18 cellular contexts compared by ENCODE assay signal in the genomic region with DNA sequence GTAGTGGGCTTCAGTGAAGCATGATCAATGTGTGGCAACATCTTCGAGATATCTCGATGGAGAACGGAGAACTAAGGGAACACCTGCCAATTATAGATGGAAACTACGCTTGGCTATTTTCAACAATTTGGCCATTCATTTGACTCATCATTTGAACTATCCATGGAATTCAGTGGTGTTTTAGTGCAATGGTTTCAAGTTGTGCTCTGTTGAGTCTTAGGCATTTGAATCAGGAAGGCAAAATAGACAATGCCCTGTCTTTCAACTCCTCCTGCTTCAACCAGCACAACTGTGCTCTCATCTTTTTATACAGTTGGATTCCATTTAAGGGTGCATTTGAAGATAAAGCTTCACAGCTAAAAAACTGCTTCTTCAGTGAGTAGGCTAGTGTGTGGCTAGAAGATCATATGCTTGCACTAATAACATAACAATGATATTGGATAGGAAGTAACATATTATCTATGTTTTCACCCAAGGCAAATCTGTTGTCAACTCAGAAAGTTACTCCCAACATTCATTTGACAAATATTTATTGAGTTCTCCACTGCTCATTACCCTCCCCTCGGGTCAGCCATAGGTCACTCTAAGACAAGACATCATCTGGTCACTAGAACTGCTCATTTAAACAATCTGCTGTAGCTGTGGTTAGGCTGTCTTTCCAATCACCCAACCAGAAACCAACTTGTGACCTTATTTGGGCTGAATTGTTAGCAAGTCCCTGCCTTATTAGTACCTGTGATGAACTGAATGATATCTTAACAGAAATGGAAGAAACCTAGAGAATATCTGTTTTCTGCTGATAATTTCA.
DNase-seq lines count a peak whose midpoint lies in the region; ATAC-seq, FAIRE-seq and TF ChIP-seq lines count a peak whose summit lies in the region.
"Had no signal": no experiment of that assay in that cellular context is flagged by ENCODE, and none has a peak within 500 bp of the region (broad histone marks: within the 10 kb centered on the region; RNA-seq: fewer than 3 reads in every experiment).

No MANE protein-coding gene starts in this region.

- in situ Hi-C loops in GM12878 (cut with MboI) = no loop called here

- no peaks in the 10 kb centered on the region for H3K36me3 Mint-ChIP-seq in activated CD4-positive, alpha-beta T cell treated with anti-CD3 and anti-CD28 coated beads for 36 hours (ENCODE audit: low read depth)

- H3K9me3 ChIP-seq in MG63 (no peaks in the 10 kb centered on the region), GM12878 (replicated peaks; ENCODE audit: control insufficient read depth, insufficient read depth, low read length) (no peaks in the 10 kb centered on the region)

- H3K9ac ChIP-seq in GM12878 (ENCODE audit: control insufficient read depth, insufficient read depth, low read length) = no peak overlapping the region

- TF ChIP-seq RAD21 in GM12878 (IDR thresholded peaks at IDR 0.05; ENCODE audit: insufficient read depth, low read depth, low read length) = no peak

- no peak overlapping the region for H3K4me3 Mint-ChIP-seq in activated CD4-positive, alpha-beta T cell treated with anti-CD3 and anti-CD28 coated beads for 36 hours
- H3K4me3 Mint-ChIP-seq: B cell; CD4-positive, alpha-beta T cell; H9; T-helper 1 cell treated with Interleukin-12 subunit alpha and Interleukin-12 subunit beta and Interleukin-4 antibody, amounts not matched to agents 30 μg/mL and 1 μg/mL, for 36 hours had no signal

- H2AFZ ChIP-seq in GM12878 (ENCODE audit: control insufficient read depth, low read depth, low read length) = no peak overlapping the region

- H3K9me3 Mint-ChIP-seq in activated CD4-positive, alpha-beta T cell treated with anti-CD3 and anti-CD28 coated beads for 36 hours (ENCODE audit: low read depth) = no peaks in the 10 kb centered on the region
- H3K9me3 Mint-ChIP-seq: CD4-positive, alpha-beta T cell; H9; T-helper 1 cell treated with Interleukin-12 subunit alpha and Interleukin-12 subunit beta and Interleukin-4 antibody, amounts not matched to agents 30 μg/mL and 1 μg/mL, for 36 hours had no signal

- H3K4me1 Mint-ChIP-seq in activated CD4-positive, alpha-beta T cell treated with anti-CD3 and anti-CD28 coated beads for 36 hours = no peaks in the 10 kb centered on the region
- H3K4me1 Mint-ChIP-seq: B cell had no signal

- H3K27me3 ChIP-seq in MG63 (no peaks in the 10 kb centered on the region), GM12878 (replicated peaks in 1 of 2; ENCODE audit: control insufficient read depth in 2 of 2, insufficient read depth in 2 of 2, low read length in 1 of 2) (no peaks in the 10 kb centered on the region)

- peaks cover 3% of the 10 kb centered on the region for H3K27me3 Mint-ChIP-seq in activated CD4-positive, alpha-beta T cell treated with anti-CD3 and anti-CD28 coated beads for 36 hours

- RAD21 ChIA-PET in GM12878 (lab: Charles Lee; ENCODE audit: unreplicated experiment) = no interaction called here

- 22% methylated on average over 5 of the region's 5 CpGs for WGBS in GM12878 (ENCODE audit: insufficient coverage, insufficient replicate concordance, low lambda C conversion rate, missing lambda C conversion rate)

- H3K4me3 ChIP-seq in MG63 (no peak overlapping the region), GM12878 (no peak overlapping the region)

- no TSS peak for BruUV-seq in GM12878 (replicated peaks; lab: Mats Ljungman, UMichigan)

- no peak for TF ChIP-seq EP300 in GM12878 (IDR thresholded peaks at IDR 0.05; ENCODE audit: borderline replicate concordance in 1 of 2, control insufficient read depth in 1 of 2, low read depth in 2 of 2, low read length in 2 of 2)

- peak; percentile 28 for DNase-seq in MG63
- no peak for DNase-seq in GM12878 (ENCODE audit: low read depth, low spot score)
- DNase-seq in renal cortical epithelial cell (ENCODE audit: low read depth) = peak; percentile 65
- no peak for DNase-seq in Right ventricle myocardium superior
- DNase-seq in superior temporal gyrus (ENCODE audit: extremely low spot score) = no peak
- DNase-seq in activated CD4-positive, alpha-beta T cell treated with anti-CD3 and anti-CD28 coated beads for 36 hours = no peak
- DNase-seq: CD4-positive, alpha-beta T cell; DMS79; H9; NCI-H187; NCI-H345; NCI-H526; SIG-M5 had no signal

- FAIRE-seq in GM12878 (lab: Jason Lieb, UNC) = no peak
- FAIRE-seq: HepG2 had no signal

- no peaks in the 10 kb centered on the region for H4K20me1 ChIP-seq in GM12878 (ENCODE audit: control insufficient read depth, insufficient read depth)

- no peaks in the 10 kb centered on the region for H3K36me3 ChIP-seq in MG63
- H3K36me3 ChIP-seq in GM12878 (ENCODE audit: control insufficient read depth in 2 of 2, insufficient read depth in 2 of 2, low read length in 1 of 2) = no peaks in the 10 kb centered on the region

- H3K79me2 ChIP-seq in GM12878 (ENCODE audit: control insufficient read depth, insufficient read depth, low read length) = no peaks in the 10 kb centered on the region

- peak; percentile 57 for ATAC-seq in GM19324 (IDR thresholded peaks at IDR 0.05; ENCODE audit: low FRiP score, unreplicated experiment)
- ATAC-seq in GM12878 = peak; percentile 77
- ATAC-seq in Right ventricle myocardium superior (ENCODE audit: poor library complexity) = no peak
- no peak for ATAC-seq in HG02840 (IDR thresholded peaks at IDR 0.05; ENCODE audit: low FRiP score, unreplicated experiment)
- ATAC-seq in activated CD4-positive, alpha-beta T cell treated with anti-CD3 and anti-CD28 coated beads for 36 hours = no peak
- ATAC-seq: HepG2 had no signal

- H3K4me1 ChIP-seq in GM12878 (ENCODE audit: control insufficient read depth, insufficient read depth, low read length) = no peaks in the 10 kb centered on the region

- H3K27ac ChIP-seq in GM12878 (ENCODE audit: control insufficient read depth, insufficient read depth) = no peak overlapping the region

- H3K4me2 ChIP-seq in GM12878 (ENCODE audit: control insufficient read depth, insufficient read depth) = no peak overlapping the region

- no peak for TF ChIP-seq CTCF in GM12878 (IDR thresholded peaks at IDR 0.05 in 2 of 3, conservative IDR thresholded peaks at IDR 0.05 in 1 of 3; ENCODE audit: control insufficient read depth in 2 of 3, extremely low read depth in 1 of 3, insufficient read depth in 1 of 3, low read depth in 3 of 3, low read length in 3 of 3)

- CTCF ChIA-PET in GM12878 (lab: Yijun Ruan, JAX) = no interaction called here
- CTCF ChIA-PET in activated CD4-positive, alpha-beta T cell treated with anti-CD3 and anti-CD28 coated beads for 36 hours (lab: Charles Lee) = no interaction called here

- no peak for TF ChIP-seq POLR2A in GM12878 (IDR thresholded peaks at IDR 0.05; ENCODE audit: low read depth, low read length)

- intact Hi-C loops in GM12878 (cut with micrococcal nuclease; ENCODE audit: unreplicated experiment) (no loop called here), Right ventricle myocardium superior (cut with DNase I) (no loop called here)
- intact Hi-C loops in activated CD4-positive, alpha-beta T cell treated with anti-CD3 and anti-CD28 coated beads for 36 hours (cut with DNase I, micrococcal nuclease) = no loop called here

- POLR2A ChIA-PET in GM12878 (lab: Charles Lee) = no interaction called here
- POLR2A ChIA-PET in activated CD4-positive, alpha-beta T cell treated with anti-CD3 and anti-CD28 coated beads for 36 hours (lab: Charles Lee) = no interaction called here

- H3K27ac Mint-ChIP-seq in activated CD4-positive, alpha-beta T cell treated with anti-CD3 and anti-CD28 coated beads for 36 hours = no peak overlapping the region
- H3K27ac Mint-ChIP-seq: B cell; CD4-positive, alpha-beta T cell; H9; T-helper 1 cell treated with Interleukin-12 subunit alpha and Interleukin-12 subunit beta and Interleukin-4 antibody, amounts not matched to agents 30 μg/mL and 1 μg/mL, for 36 hours had no signal

- SMC1A ChIA-PET in GM12878 (lab: Charles Lee; ENCODE audit: uncharacterized antibody, unreplicated experiment) = interaction anchor here (1.0 to 1.3 kb wide), 3 partner anchors 11 to 454 kb away, joined by 3 to 4 read pairs (median 3); no protein-coding TSS in a partner anchor

TF ChIP-seq in GM12878, 131 proteins besides CTCF, POLR2A, EP300 and RAD21:
- peak; percentile 66; the same call in 1 of the 2 replicates for TF ChIP-seq MTA2 (IDR thresholded peaks at IDR 0.05; ENCODE audit: low read depth)
- TF ChIP-seq ZSCAN29 (IDR thresholded peaks at IDR 0.05) = no peak
- TF ChIP-seq EED (IDR thresholded peaks at IDR 0.05; ENCODE audit: low read depth) = no peak
- no peak for TF ChIP-seq FOXM1 (IDR thresholded peaks at IDR 0.05; ENCODE audit: low read depth, low read length)
- TF ChIP-seq NR2F1 (conservative IDR thresholded peaks at IDR 0.05) = peak; percentile 70; the same call in 1 of the 2 replicates
- no peak for TF ChIP-seq NR2C2 (IDR thresholded peaks at IDR 0.05; ENCODE audit: borderline replicate concordance, control insufficient read depth, insufficient read length, low read depth)
- no peak for TF ChIP-seq STAT3 (IDR thresholded peaks at IDR 0.05; ENCODE audit: low read depth, low read length)
- TF ChIP-seq SRF (IDR thresholded peaks at IDR 0.05; ENCODE audit: low read depth in 2 of 2, low read length in 2 of 2) = no peak

Comparison
In these comparisons a context has a peak if more than half of its experiments do, and no peak if none do; other contexts are left out.
1. ATAC-seq: peak in GM19324 (single experiment) and GM12878 (single experiment); none in Right ventricle myocardium superior (single experiment), HG02840 (single experiment) and activated CD4-positive, alpha-beta T cell treated with anti-CD3 and anti-CD28 coated beads for 36 hours (single experiment).
2. DNase-seq: peak in MG63 (single experiment) and renal cortical epithelial cell (single experiment); none in GM12878 (single experiment), Right ventricle myocardium superior (single experiment), superior temporal gyrus (single experiment) and activated CD4-positive, alpha-beta T cell treated with anti-CD3 and anti-CD28 coated beads for 36 hours (single experiment).